Comparison of ENCODE assay signal across 1 cellular context in genomic region chr11:86511086-86511551, GRCh38.
TF ChIP-seq lines count a peak whose summit lies in the region.

No MANE protein-coding gene starts in this region.

TF ChIP-seq in K562, 482 proteins besides CTCF, POLR2A, EP300 and RAD21 (continued from another document and continues in another):
- TF ChIP-seq, protein P1, sequence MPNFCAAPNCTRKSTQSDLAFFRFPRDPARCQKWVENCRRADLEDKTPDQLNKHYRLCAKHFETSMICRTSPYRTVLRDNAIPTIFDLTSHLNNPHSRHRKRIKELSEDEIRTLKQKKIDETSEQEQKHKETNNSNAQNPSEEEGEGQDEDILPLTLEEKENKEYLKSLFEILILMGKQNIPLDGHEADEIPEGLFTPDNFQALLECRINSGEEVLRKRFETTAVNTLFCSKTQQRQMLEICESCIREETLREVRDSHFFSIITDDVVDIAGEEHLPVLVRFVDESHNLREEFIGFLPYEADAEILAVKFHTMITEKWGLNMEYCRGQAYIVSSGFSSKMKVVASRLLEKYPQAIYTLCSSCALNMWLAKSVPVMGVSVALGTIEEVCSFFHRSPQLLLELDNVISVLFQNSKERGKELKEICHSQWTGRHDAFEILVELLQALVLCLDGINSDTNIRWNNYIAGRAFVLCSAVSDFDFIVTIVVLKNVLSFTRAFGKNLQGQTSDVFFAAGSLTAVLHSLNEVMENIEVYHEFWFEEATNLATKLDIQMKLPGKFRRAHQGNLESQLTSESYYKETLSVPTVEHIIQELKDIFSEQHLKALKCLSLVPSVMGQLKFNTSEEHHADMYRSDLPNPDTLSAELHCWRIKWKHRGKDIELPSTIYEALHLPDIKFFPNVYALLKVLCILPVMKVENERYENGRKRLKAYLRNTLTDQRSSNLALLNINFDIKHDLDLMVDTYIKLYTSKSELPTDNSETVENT (CRISPR knock-in tag; IDR thresholded peaks at IDR 0.05) = no peak
- TF ChIP-seq, protein P2, sequence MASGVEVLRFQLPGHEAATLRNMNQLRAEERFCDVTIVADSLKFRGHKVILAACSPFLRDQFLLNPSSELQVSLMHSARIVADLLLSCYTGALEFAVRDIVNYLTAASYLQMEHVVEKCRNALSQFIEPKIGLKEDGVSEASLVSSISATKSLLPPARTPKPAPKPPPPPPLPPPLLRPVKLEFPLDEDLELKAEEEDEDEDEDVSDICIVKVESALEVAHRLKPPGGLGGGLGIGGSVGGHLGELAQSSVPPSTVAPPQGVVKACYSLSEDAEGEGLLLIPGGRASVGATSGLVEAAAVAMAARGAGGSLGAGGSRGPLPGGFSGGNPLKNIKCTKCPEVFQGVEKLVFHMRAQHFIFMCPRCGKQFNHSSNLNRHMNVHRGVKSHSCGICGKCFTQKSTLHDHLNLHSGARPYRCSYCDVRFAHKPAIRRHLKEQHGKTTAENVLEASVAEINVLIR (CRISPR knock-in tag; IDR thresholded peaks at IDR 0.05) = no peak
- peak; percentile 30; the same call in 1 of the 2 replicates for TF ChIP-seq SOX6 (IDR thresholded peaks at IDR 0.05)
- no peak for TF ChIP-seq ZNF124 (CRISPR knock-in tag; IDR thresholded peaks at IDR 0.05)
- peak; percentile 60 for TF ChIP-seq FOSL1 (tag; conservative IDR thresholded peaks at IDR 0.05)
- TF ChIP-seq JUNB (CRISPR knock-in tag; conservative IDR thresholded peaks at IDR 0.05) = no peak
- no peak for TF ChIP-seq ARNT (IDR thresholded peaks at IDR 0.05)
- TF ChIP-seq MEF2D (tag; conservative IDR thresholded peaks at IDR 0.05; ENCODE audit: low read depth) = peak; percentile 98
- TF ChIP-seq TEAD2 (tag; IDR thresholded peaks at IDR 0.05) = no peak
- TF ChIP-seq, protein P3, sequence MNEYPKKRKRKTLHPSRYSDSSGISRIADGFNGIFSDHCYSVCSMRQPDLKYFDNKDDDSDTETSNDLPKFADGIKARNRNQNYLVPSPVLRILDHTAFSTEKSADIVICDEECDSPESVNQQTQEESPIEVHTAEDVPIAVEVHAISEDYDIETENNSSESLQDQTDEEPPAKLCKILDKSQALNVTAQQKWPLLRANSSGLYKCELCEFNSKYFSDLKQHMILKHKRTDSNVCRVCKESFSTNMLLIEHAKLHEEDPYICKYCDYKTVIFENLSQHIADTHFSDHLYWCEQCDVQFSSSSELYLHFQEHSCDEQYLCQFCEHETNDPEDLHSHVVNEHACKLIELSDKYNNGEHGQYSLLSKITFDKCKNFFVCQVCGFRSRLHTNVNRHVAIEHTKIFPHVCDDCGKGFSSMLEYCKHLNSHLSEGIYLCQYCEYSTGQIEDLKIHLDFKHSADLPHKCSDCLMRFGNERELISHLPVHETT (CRISPR knock-in tag; conservative IDR thresholded peaks at IDR 0.05 in 1 of 2, IDR thresholded peaks at IDR 0.05 in 1 of 2) = peak in 1 of 2 experiments; percentile 71; a peak in 1 of 4 replicates
- no peak for TF ChIP-seq FOXA1 (IDR thresholded peaks at IDR 0.05; ENCODE audit: borderline replicate concordance)
- no peak for TF ChIP-seq ZNF324 (CRISPR knock-in tag; IDR thresholded peaks at IDR 0.05)
- no peak for TF ChIP-seq CHD2 (IDR thresholded peaks at IDR 0.05; ENCODE audit: low read depth, low read length)
- no peak for TF ChIP-seq ETS2 (tag; IDR thresholded peaks at IDR 0.05; ENCODE audit: borderline replicate concordance, poor library complexity, severe bottlenecking)
- TF ChIP-seq ZSCAN32 (CRISPR knock-in tag; IDR thresholded peaks at IDR 0.05) = no peak
- TF ChIP-seq RBBP5 (IDR thresholded peaks at IDR 0.05; ENCODE audit: borderline replicate concordance, insufficient read depth, low read length, poor library complexity, severe bottlenecking) = no peak
- TF ChIP-seq, protein P4, sequence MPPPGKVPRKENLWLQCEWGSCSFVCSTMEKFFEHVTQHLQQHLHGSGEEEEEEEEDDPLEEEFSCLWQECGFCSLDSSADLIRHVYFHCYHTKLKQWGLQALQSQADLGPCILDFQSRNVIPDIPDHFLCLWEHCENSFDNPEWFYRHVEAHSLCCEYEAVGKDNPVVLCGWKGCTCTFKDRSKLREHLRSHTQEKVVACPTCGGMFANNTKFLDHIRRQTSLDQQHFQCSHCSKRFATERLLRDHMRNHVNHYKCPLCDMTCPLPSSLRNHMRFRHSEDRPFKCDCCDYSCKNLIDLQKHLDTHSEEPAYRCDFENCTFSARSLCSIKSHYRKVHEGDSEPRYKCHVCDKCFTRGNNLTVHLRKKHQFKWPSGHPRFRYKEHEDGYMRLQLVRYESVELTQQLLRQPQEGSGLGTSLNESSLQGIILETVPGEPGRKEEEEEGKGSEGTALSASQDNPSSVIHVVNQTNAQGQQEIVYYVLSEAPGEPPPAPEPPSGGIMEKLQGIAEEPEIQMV (tag; conservative IDR thresholded peaks at IDR 0.05; ENCODE audit: low read depth) = no peak
- no peak for TF ChIP-seq MCM2 (IDR thresholded peaks at IDR 0.05; ENCODE audit: low read depth)
- TF ChIP-seq ZNF766 (CRISPR knock-in tag; conservative IDR thresholded peaks at IDR 0.05) = 0 out of 2 replicates have a peak, but pooled peaks have one; percentile 29
- TF ChIP-seq SMAD1 (IDR thresholded peaks at IDR 0.05; ENCODE audit: low read depth, low read length, partially characterized antibody) = no peak
- TF ChIP-seq, protein P5, sequence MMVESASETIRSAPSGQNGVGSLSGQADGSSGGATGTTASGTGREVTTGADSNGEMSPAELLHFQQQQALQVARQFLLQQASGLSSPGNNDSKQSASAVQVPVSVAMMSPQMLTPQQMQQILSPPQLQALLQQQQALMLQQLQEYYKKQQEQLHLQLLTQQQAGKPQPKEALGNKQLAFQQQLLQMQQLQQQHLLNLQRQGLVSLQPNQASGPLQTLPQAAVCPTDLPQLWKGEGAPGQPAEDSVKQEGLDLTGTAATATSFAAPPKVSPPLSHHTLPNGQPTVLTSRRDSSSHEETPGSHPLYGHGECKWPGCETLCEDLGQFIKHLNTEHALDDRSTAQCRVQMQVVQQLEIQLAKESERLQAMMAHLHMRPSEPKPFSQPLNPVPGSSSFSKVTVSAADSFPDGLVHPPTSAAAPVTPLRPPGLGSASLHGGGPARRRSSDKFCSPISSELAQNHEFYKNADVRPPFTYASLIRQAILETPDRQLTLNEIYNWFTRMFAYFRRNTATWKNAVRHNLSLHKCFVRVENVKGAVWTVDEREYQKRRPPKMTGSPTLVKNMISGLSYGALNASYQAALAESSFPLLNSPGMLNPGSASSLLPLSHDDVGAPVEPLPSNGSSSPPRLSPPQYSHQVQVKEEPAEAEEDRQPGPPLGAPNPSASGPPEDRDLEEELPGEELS (CRISPR knock-in tag; IDR thresholded peaks at IDR 0.05; ENCODE audit: borderline replicate concordance) = no peak
- no peak for TF ChIP-seq NCOA2 (IDR thresholded peaks at IDR 0.05; ENCODE audit: partially characterized antibody in 2 of 2)
- TF ChIP-seq MYNN (IDR thresholded peaks at IDR 0.05) = no peak
- TF ChIP-seq MYNN (CRISPR knock-in tag; IDR thresholded peaks at IDR 0.05) = no peak
- no peak for TF ChIP-seq ZNF23 (CRISPR knock-in tag; IDR thresholded peaks at IDR 0.05)
- TF ChIP-seq ZC3H11A (IDR thresholded peaks at IDR 0.05; ENCODE audit: low read depth, low read length) = no peak
- no peak for TF ChIP-seq ETV6 (IDR thresholded peaks at IDR 0.05; ENCODE audit: borderline replicate concordance in 1 of 2, low read depth in 2 of 2, low read length in 1 of 2)
- TF ChIP-seq ETV6 (CRISPR knock-in tag; IDR thresholded peaks at IDR 0.05; ENCODE audit: borderline replicate concordance) = no peak
- no peak for TF ChIP-seq POU5F1 (IDR thresholded peaks at IDR 0.05; ENCODE audit: borderline replicate concordance, low read depth, low read length, partially characterized antibody)
- TF ChIP-seq YBX1 (IDR thresholded peaks at IDR 0.05) = no peak
- TF ChIP-seq USF1 (CRISPR knock-in tag; IDR thresholded peaks at IDR 0.05) = no peak
- peak; percentile 87 for TF ChIP-seq ZNF175 (CRISPR knock-in tag; IDR thresholded peaks at IDR 0.05; ENCODE audit: low read depth)
- TF ChIP-seq TBP (optimal IDR thresholded peaks at IDR 0.05; ENCODE audit: low read depth, low read length) = no peak
- no peak for TF ChIP-seq ZNF212 (CRISPR knock-in tag; IDR thresholded peaks at IDR 0.05)
- no peak; the same call in 1 of the 2 replicates for TF ChIP-seq FOXO4 (CRISPR knock-in tag; IDR thresholded peaks at IDR 0.05)
- no peak for TF ChIP-seq HNRNPH1 (optimal IDR thresholded peaks at IDR 0.05; ENCODE audit: low read depth, low read length)
- TF ChIP-seq SMARCC2 (IDR thresholded peaks at IDR 0.05; ENCODE audit: low read depth) = no peak
- TF ChIP-seq ELF2 (CRISPR knock-in tag; IDR thresholded peaks at IDR 0.05) = no peak
- TF ChIP-seq NFXL1 (CRISPR knock-in tag; IDR thresholded peaks at IDR 0.05) = no peak
- no peak for TF ChIP-seq RFX7 (CRISPR knock-in tag; IDR thresholded peaks at IDR 0.05)
- TF ChIP-seq MTF1 (CRISPR knock-in tag; IDR thresholded peaks at IDR 0.05; ENCODE audit: borderline replicate concordance) = no peak
- no peak for TF ChIP-seq MTA3 (IDR thresholded peaks at IDR 0.05; ENCODE audit: borderline replicate concordance)
- no peak for TF ChIP-seq HEY1 (CRISPR knock-in tag; IDR thresholded peaks at IDR 0.05; ENCODE audit: borderline replicate concordance)
- no peak for TF ChIP-seq MAFF (IDR thresholded peaks at IDR 0.05; ENCODE audit: low read length)
- TF ChIP-seq ZMIZ1 (IDR thresholded peaks at IDR 0.05; ENCODE audit: low read depth in 2 of 2, low read length in 2 of 2) = no peak
- TF ChIP-seq GABPB2 (CRISPR knock-in tag; conservative IDR thresholded peaks at IDR 0.05) = no peak
- no peak for TF ChIP-seq CBFA2T3 (IDR thresholded peaks at IDR 0.05)
- no peak for TF ChIP-seq CBX3 (IDR thresholded peaks at IDR 0.05; ENCODE audit: borderline replicate concordance in 1 of 2, low read length in 2 of 2)
- TF ChIP-seq ZNF239 (CRISPR knock-in tag; IDR thresholded peaks at IDR 0.05) = no peak
- TF ChIP-seq MTA2 (IDR thresholded peaks at IDR 0.05; ENCODE audit: low read depth) = no peak
- TF ChIP-seq CBX2 (IDR thresholded peaks at IDR 0.05; ENCODE audit: insufficient read depth, low read length, poor library complexity, severe bottlenecking) = no peak
- TF ChIP-seq FOS (IDR thresholded peaks at IDR 0.05; ENCODE audit: extremely low read depth, insufficient read length) = no peak
- TF ChIP-seq ZNF12 (CRISPR knock-in tag; IDR thresholded peaks at IDR 0.05) = no peak
- TF ChIP-seq ZNF445 (CRISPR knock-in tag; IDR thresholded peaks at IDR 0.05; ENCODE audit: low read depth) = no peak
- TF ChIP-seq, protein P6, sequence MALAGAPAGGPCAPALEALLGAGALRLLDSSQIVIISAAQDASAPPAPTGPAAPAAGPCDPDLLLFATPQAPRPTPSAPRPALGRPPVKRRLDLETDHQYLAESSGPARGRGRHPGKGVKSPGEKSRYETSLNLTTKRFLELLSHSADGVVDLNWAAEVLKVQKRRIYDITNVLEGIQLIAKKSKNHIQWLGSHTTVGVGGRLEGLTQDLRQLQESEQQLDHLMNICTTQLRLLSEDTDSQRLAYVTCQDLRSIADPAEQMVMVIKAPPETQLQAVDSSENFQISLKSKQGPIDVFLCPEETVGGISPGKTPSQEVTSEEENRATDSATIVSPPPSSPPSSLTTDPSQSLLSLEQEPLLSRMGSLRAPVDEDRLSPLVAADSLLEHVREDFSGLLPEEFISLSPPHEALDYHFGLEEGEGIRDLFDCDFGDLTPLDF (CRISPR knock-in tag; IDR thresholded peaks at IDR 0.05) = no peak
- TF ChIP-seq SRF (CRISPR knock-in tag; IDR thresholded peaks at IDR 0.05) = no peak
- no peak for TF ChIP-seq FOXA3 (CRISPR knock-in tag; conservative IDR thresholded peaks at IDR 0.05 in 1 of 2, IDR thresholded peaks at IDR 0.05 in 1 of 2)
- no peak for TF ChIP-seq CSDE1 (IDR thresholded peaks at IDR 0.05)
- no peak for TF ChIP-seq CREBBP (IDR thresholded peaks at IDR 0.05; ENCODE audit: low read depth, low read length)
- TF ChIP-seq ELK1 (CRISPR knock-in tag; IDR thresholded peaks at IDR 0.05) = no peak
